ENCODE assay signal across 4 cellular contexts in the genomic region with DNA sequence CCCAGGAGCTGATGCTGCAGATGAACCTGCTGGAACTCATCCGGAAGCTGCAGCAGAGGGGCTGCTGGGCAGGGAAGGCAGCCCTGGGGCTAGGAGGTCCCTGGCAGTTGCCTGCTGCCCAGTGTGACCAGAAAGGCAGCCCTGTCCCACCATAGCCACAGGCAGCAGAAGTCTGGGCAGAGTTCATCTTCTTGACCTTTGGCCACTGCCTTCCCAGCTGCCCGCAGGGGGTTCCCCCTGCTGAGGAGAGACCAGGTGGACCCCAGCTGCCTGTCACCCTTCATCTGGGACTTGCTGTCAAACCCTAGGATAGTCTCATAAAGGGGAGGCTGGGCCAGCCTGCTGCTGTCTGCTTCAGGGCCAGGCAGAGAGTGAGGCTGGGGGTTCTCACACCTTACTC. TPM values are rescaled to one million over a fixed set of nuclear protein-coding genes. Genes with fewer than 3 reads are reported as not detected.
"Had no signal": no experiment of that assay in that cellular context is flagged by ENCODE, and none has a peak within 500 bp of the region (broad histone marks: within the 10 kb centered on the region; RNA-seq: fewer than 3 reads in every experiment).

No MANE protein-coding gene starts in this region.

RNA-seq across cellular contexts. Expression of gene DGCR6, which starts 5.4 kb away (rescaled TPM):
- polyA plus RNA-seq: HepG2 had no signal

RNA-seq across cellular contexts. Expression of gene PRODH, which starts 24.6 kb away (rescaled TPM):
- total RNA-seq: IMR-90, K562 had no signal
- polyA plus RNA-seq: IgD-negative memory B cell had no signal
